In the genomic region with DNA sequence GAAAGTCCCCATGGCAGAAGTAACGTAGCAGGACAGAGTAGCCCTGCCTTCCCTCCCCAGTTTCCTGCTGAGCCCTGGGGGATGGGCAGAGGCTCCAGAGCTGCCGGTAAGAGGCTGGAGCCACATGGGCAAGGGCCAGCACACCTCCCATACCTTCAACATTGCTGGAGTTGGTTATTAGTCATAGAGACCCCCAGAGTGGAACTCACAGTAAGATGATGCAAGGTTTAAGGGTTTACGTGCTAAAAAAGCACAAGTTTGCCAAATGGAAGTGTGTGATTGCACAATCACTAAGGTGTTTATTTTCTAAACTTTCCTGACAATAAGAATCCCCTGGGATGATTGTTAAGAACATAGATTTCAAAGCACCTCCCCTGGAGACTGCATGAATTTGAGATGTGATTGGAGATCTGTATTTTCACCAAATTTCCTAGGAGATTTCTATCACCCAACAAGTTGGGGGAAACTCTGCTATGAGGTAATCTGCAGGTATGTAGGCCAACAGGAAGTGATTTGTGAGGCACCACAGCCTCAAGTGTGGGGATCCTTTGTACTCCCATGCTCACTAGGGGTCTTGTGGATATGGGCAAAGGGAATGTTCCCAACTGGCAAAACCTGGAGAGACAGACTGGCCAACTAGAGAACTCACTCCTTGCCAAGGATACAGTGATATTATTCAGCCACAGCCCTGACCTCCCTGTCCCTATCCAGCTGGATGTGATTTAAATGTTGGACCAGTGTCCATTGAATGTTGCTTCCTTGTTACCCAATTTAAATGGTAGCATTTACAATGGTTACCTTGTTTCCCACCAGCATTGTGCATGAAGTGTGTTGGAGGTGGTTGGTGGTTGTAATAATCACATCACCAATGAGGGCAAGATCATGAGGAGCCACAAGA, we compare ENCODE assay signal across 1 cellular context.
TF ChIP-seq lines count a peak whose summit lies in the region.

No MANE protein-coding gene starts in this region.

TF ChIP-seq in K562, 482 proteins besides CTCF, POLR2A, EP300 and RAD21 (continued from another document):
- TF ChIP-seq ZNF589 (CRISPR knock-in tag; IDR thresholded peaks at IDR 0.05; ENCODE audit: low read depth) = 0 out of 2 replicates have a peak, but pooled peaks have one; percentile 39
- TF ChIP-seq, protein P1, sequence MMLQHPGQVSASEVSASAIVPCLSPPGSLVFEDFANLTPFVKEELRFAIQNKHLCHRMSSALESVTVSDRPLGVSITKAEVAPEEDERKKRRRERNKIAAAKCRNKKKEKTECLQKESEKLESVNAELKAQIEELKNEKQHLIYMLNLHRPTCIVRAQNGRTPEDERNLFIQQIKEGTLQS (IDR thresholded peaks at IDR 0.05) = peak; percentile 56
- TF ChIP-seq, protein P1 (CRISPR knock-in tag; conservative IDR thresholded peaks at IDR 0.05) = no peak
TF ChIP-seq in K562: peak in this region for 7.
